In the genomic region with DNA sequence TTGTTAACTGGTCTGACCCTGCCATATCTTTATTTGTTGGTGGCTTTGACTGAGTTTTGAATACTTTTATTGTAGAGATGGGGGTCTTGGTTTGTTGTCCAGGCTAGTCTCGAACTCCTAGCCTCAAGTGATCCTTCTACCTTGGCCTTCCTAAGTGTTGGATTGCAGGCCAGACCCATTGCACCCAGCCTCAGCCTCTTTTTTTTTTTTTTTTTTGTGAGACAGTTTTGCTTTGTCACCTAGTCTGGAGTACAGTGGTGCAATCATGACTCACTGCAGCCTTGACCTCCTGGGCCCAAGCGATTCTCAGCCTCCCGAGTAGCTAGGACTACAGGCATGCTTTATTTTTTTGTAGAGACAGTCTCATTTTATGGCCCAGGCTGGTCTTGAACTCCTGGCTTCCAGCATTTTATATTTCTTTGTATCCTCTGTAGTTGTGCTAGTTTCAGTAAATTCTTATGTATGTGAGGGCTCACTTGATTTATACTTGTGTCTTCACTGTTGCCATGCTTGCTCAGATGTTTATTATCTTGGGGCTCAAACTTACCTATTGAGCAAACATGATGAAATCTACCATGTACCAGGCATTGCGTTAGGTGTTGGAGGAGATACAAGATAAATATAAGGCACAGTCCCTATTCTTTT, we compare ENCODE assay signal across 8 cellular contexts. TPM values are rescaled to one million over a fixed set of nuclear protein-coding genes. Genes with fewer than 3 reads are reported as not detected.
A peak's percentile ranks its signal among the peaks of the same experiment; 100 is the strongest.
DNase-seq lines count a peak whose midpoint lies in the region; ATAC-seq and TF ChIP-seq lines count a peak whose summit lies in the region.

No MANE protein-coding gene starts in this region.

- H3K36me3 ChIP-seq in adrenal gland (replicated peaks in 1 of 2) = no peaks in the 10 kb centered on the region
- peaks cover 0 to 4% of the 10 kb centered on the region in 2 donors for H3K36me3 ChIP-seq in vagina

- TF ChIP-seq CTCF in adrenal gland (IDR thresholded peaks at IDR 0.05) (no peak), vagina (IDR thresholded peaks at IDR 0.05) (no peak)

- peaks cover 11% of the 10 kb centered on the region for H3K36me3 Mint-ChIP-seq in activated naive CD4-positive, alpha-beta T cell treated with anti-CD3 and anti-CD28 coated beads, Interleukin-2, amount 50 U/mL, for 24 hours

- no peak for ATAC-seq in GM21737 (IDR thresholded peaks at IDR 0.05; ENCODE audit: unreplicated experiment)

- H3K9me3 ChIP-seq in adrenal gland (replicated peaks in 1 of 3) (no peaks in the 10 kb centered on the region), vagina (no peaks in the 10 kb centered on the region)

- peaks cover 54% of the 10 kb centered on the region for H3K4me1 Mint-ChIP-seq in activated naive CD4-positive, alpha-beta T cell treated with anti-CD3 and anti-CD28 coated beads, Interleukin-2, amount 50 U/mL, for 24 hours

- no peaks in the 10 kb centered on the region for H3K27me3 Mint-ChIP-seq in activated naive CD4-positive, alpha-beta T cell treated with anti-CD3 and anti-CD28 coated beads, Interleukin-2, amount 50 U/mL, for 24 hours

- H3K9me3 Mint-ChIP-seq in activated naive CD4-positive, alpha-beta T cell treated with anti-CD3 and anti-CD28 coated beads, Interleukin-2, amount 50 U/mL, for 24 hours = no peaks in the 10 kb centered on the region

- H3K27ac Mint-ChIP-seq in activated naive CD4-positive, alpha-beta T cell treated with anti-CD3 and anti-CD28 coated beads, Interleukin-2, amount 50 U/mL, for 24 hours = peak overlapping the region; percentile 8

- H3K4me3 ChIP-seq in adrenal gland (no peak overlapping the region), vagina (no peak overlapping the region)

- TF ChIP-seq POLR2A in adrenal gland (IDR thresholded peaks at IDR 0.05) = no peak
- TF ChIP-seq POLR2A in vagina (IDR thresholded peaks at IDR 0.05) = no peak

- WGBS in adrenal gland, 4 donors = 23 to 36% (median 25%) methylated on average over 3 to 4 of the region's 4 CpGs

- peaks cover 36 to 68% of the 10 kb centered on the region in 2 donors for H3K4me1 ChIP-seq in adrenal gland (replicated peaks in 1 of 2)
- peaks cover 67% of the 10 kb centered on the region for H3K4me1 ChIP-seq in vagina

- no peak for DNase-seq in activated naive CD4-positive, alpha-beta T cell treated with Interleukin-2 at 50 U/mL for 16 hours
- DNase-seq in adrenal gland (peak; percentile 72 to 95 (median 89)), kidney tubule cell (ENCODE audit: low spot score) (peak; percentile 91), vagina (ENCODE audit: extremely low spot score in 2 of 2) (peak in 1 of 2 donors; percentile 87), NCI-H2107 treated with DMSO at 0.1 percent for 48 hours (lab: John Stamatoyannopoulos, UW; ENCODE audit: unreplicated experiment) (no peak), COLO829 (ENCODE audit: low spot score) (no peak)

- intact Hi-C loops in adrenal gland (cut with DNase I) (no loop called here), vagina (cut with DNase I) (no loop called here)

- H3K27ac ChIP-seq in adrenal gland (peak overlapping the region; percentile 39 to 78 (median 68)), vagina (peak overlapping the region; percentile 22)

- H3K4me3 Mint-ChIP-seq in activated naive CD4-positive, alpha-beta T cell treated with anti-CD3 and anti-CD28 coated beads, Interleukin-2, amount 50 U/mL, for 24 hours = no peak overlapping the region

- H3K27me3 ChIP-seq in adrenal gland (no peaks in the 10 kb centered on the region), vagina (no peaks in the 10 kb centered on the region)

RNA-seq across cellular contexts. Expression of gene THRAP3, which starts 24.1 kb away (rescaled TPM):
- 100 to 1,000 TPM in 2 of 8 donors, 10 to 100 TPM in 6; 75.1 to 120 (median 87.5) TPM for total RNA-seq in adrenal gland
- 100 to 1,000 TPM in 1 of 3 donors, 10 to 100 TPM in 2; 34.4 to 108 (median 39.6) TPM for polyA plus RNA-seq in adrenal gland
- total RNA-seq in vagina = 57.7 TPM

RNA-seq across cellular contexts. Expression of gene SH3D21, which starts 57.8 kb away (rescaled TPM):
- 1 to 10 TPM in 5 of 8 donors, under 1 TPM in 3; 0.69 to 3.0 (median 1.7) TPM for total RNA-seq in adrenal gland
- 10 to 100 TPM in 1 of 3 donors, 1 to 10 TPM in 1, under 1 TPM in 1; 0.73 to 18.4 (median 1.8) TPM for polyA plus RNA-seq in adrenal gland
- 17.2 TPM for total RNA-seq in vagina

Comparison
In these comparisons a context has a peak if more than half of its experiments do, and no peak if none do; other contexts are left out.
1. DNase-seq: peak in adrenal gland (7 of 7) and kidney tubule cell (single experiment); none in activated naive CD4-positive, alpha-beta T cell treated with Interleukin-2 at 50 U/mL for 16 hours (single experiment), NCI-H2107 treated with DMSO at 0.1 percent for 48 hours (single experiment) and COLO829 (single experiment).